Comparison of ENCODE assay signal across 1 cellular context in the genomic region with DNA sequence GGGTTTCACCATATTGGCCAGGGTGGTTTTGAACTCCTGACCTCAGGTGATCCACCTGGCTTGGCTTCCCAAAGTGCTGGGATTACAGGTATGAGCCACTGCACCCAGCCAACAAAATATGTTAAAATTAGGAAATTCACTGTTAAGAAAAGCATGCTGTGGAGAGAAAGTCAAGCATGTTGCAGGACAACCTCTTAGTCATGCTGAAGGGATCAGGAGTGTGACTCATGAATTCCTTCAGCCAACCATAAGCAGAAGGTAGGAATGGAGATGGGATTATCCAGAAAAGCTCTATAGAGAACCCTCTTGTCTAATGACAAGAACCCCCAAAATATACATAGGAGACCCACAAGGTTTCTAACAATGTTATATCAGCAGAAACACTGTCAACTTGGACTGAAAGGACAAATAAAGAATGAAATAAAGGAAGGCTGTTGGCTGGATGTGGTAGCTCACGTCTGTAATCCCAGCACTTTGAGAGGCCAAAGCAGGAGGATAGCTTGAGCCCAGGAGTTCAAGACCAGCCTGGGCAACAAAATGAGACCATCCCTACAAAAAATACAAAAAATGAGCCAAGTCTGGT.
TF ChIP-seq lines count a peak whose summit lies in the region.

No MANE protein-coding gene starts in this region.

TF ChIP-seq in GM23338, 12 proteins besides CTCF, POLR2A, EP300 and RAD21 (continued from another document):
- TF ChIP-seq, protein P1, sequence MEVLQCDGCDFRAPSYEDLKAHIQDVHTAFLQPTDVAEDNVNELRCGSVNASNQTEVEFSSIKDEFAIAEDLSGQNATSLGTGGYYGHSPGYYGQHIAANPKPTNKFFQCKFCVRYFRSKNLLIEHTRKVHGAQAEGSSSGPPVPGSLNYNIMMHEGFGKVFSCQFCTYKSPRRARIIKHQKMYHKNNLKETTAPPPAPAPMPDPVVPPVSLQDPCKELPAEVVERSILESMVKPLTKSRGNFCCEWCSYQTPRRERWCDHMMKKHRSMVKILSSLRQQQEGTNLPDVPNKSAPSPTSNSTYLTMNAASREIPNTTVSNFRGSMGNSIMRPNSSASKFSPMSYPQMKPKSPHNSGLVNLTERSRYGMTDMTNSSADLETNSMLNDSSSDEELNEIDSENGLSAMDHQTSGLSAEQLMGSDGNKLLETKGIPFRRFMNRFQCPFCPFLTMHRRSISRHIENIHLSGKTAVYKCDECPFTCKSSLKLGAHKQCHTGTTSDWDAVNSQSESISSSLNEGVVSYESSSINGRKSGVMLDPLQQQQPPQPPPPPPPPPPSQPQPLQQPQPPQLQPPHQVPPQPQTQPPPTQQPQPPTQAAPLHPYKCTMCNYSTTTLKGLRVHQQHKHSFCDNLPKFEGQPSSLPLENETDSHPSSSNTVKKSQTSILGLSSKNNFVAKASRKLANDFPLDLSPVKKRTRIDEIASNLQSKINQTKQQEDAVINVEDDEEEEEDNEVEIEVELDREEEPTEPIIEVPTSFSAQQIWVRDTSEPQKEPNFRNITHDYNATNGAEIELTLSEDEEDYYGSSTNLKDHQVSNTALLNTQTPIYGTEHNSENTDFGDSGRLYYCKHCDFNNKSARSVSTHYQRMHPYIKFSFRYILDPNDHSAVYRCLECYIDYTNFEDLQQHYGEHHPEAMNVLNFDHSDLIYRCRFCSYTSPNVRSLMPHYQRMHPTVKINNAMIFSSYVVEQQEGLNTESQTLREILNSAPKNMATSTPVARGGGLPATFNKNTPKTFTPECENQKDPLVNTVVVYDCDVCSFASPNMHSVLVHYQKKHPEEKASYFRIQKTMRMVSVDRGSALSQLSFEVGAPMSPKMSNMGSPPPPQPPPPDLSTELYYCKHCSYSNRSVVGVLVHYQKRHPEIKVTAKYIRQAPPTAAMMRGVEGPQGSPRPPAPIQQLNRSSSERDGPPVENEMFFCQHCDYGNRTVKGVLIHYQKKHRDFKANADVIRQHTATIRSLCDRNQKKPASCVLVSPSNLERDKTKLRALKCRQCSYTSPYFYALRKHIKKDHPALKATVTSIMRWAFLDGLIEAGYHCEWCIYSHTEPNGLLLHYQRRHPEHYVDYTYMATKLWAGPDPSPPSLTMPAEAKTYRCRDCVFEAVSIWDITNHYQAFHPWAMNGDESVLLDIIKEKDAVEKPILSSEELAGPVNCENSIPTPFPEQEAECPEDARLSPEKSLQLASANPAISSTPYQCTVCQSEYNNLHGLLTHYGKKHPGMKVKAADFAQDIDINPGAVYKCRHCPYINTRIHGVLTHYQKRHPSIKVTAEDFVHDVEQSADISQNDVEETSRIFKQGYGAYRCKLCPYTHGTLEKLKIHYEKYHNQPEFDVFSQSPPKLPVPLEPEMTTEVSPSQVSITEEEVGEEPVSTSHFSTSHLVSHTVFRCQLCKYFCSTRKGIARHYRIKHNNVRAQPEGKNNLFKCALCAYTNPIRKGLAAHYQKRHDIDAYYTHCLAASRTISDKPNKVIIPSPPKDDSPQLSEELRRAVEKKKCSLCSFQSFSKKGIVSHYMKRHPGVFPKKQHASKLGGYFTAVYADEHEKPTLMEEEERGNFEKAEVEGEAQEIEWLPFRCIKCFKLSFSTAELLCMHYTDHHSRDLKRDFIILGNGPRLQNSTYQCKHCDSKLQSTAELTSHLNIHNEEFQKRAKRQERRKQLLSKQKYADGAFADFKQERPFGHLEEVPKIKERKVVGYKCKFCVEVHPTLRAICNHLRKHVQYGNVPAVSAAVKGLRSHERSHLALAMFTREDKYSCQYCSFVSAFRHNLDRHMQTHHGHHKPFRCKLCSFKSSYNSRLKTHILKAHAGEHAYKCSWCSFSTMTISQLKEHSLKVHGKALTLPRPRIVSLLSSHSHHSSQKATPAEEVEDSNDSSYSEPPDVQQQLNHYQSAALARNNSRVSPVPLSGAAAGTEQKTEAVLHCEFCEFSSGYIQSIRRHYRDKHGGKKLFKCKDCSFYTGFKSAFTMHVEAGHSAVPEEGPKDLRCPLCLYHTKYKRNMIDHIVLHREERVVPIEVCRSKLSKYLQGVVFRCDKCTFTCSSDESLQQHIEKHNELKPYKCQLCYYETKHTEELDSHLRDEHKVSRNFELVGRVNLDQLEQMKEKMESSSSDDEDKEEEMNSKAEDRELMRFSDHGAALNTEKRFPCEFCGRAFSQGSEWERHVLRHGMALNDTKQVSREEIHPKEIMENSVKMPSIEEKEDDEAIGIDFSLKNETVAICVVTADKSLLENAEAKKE (CRISPR knock-in tag; IDR thresholded peaks at IDR 0.05) = no peak
- no peak for TF ChIP-seq NANOG (IDR thresholded peaks at IDR 0.05; ENCODE audit: borderline replicate concordance)
- TF ChIP-seq CREB1 (CRISPR knock-in tag; IDR thresholded peaks at IDR 0.05; ENCODE audit: low read depth) = no peak
- no peak for TF ChIP-seq ZNF331 (CRISPR knock-in tag; IDR thresholded peaks at IDR 0.05; ENCODE audit: low read depth)
- TF ChIP-seq EZH2 (IDR thresholded peaks at IDR 0.05; ENCODE audit: low read depth, unreplicated experiment) = no peak
- TF ChIP-seq STAT1 (IDR thresholded peaks at IDR 0.05; ENCODE audit: unreplicated experiment) = no peak
- TF ChIP-seq POLR2AphosphoS5 (IDR thresholded peaks at IDR 0.05; ENCODE audit: low read depth) = no peak
- no peak for TF ChIP-seq JUNB (IDR thresholded peaks at IDR 0.05; ENCODE audit: unreplicated experiment)
- TF ChIP-seq, protein P2, sequence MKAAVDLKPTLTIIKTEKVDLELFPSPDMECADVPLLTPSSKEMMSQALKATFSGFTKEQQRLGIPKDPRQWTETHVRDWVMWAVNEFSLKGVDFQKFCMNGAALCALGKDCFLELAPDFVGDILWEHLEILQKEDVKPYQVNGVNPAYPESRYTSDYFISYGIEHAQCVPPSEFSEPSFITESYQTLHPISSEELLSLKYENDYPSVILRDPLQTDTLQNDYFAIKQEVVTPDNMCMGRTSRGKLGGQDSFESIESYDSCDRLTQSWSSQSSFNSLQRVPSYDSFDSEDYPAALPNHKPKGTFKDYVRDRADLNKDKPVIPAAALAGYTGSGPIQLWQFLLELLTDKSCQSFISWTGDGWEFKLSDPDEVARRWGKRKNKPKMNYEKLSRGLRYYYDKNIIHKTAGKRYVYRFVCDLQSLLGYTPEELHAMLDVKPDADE (IDR thresholded peaks at IDR 0.05) = no peak
